In the genomic region with DNA sequence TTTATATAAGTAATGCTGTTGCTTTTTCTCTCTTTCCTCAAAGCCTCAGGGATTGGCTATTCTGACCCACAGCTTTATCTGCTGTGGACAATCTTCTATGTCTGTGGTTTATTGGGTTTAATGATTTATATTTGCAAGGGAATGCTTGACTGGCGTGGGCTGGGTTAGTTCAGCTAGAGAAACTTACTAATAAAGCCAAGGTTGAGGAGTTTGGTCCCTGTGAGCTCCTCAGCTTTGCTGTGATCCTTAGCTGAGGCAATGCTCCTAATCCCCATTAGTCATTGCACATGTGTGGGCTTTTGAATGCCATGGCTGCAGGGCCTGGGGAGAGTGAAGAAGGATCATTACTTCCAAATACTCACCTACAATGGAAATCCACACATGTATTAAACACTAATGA, we compare ENCODE assay signal across 17 cellular contexts.
DNase-seq lines count a peak whose midpoint lies in the region; TF ChIP-seq lines count a peak whose summit lies in the region.
"Had no signal": no experiment of that assay in that cellular context is flagged by ENCODE, and none has a peak within 500 bp of the region (broad histone marks: within the 10 kb centered on the region; RNA-seq: fewer than 3 reads in every experiment).

No MANE protein-coding gene starts in this region.

- DNase-seq in HK-2 (ENCODE audit: unreplicated experiment) (peak; percentile 27), glomerular visceral epithelial cell (ENCODE audit: extremely low spot score) (peak; percentile 18), skeletal muscle cell (ENCODE audit: low read depth) (peak; percentile 9), neural progenitor cell (ENCODE audit: low spot score) (no peak), cardiac septum (ENCODE audit: low spot score) (no peak), NCI-H187 (lab: John Stamatoyannopoulos, UW) (no peak)
- DNase-seq: AML-193; COR-L47; EL; GM23248; NCI-H1092; NCI-H2107; NCI-H526 treated with DMSO at 0.1 percent for 48 hours; NK-92 treated with Interleukin-12 subunit alpha and Interleukin-12 subunit beta, amount 100 ng/mL, for 24 hours had no signal

- H3K36me3 ChIP-seq in neural progenitor cell: no peaks in the 10 kb centered on the region

- TF ChIP-seq CTCF in VCaP (conservative IDR thresholded peaks at IDR 0.05): no peak
- no peak for TF ChIP-seq CTCF in neural progenitor cell (IDR thresholded peaks at IDR 0.05)

- H3K4me1 Mint-ChIP-seq in neural progenitor cell: peaks cover 5% of the 10 kb centered on the region

- H3K4me2 ChIP-seq in neural progenitor cell: no peak overlapping the region
- H3K4me2 ChIP-seq: KMS-11 had no signal

- H3K4me1 ChIP-seq in neural progenitor cell: peaks cover 8% of the 10 kb centered on the region

- no peak overlapping the region for H3K9ac ChIP-seq in neural progenitor cell
- H3K9ac ChIP-seq: GM23248, KMS-11 had no signal

- H3K27me3 ChIP-seq in neural progenitor cell: no peaks in the 10 kb centered on the region

- H2AFZ ChIP-seq in neural progenitor cell (replicated peaks): no peak overlapping the region
- H2AFZ ChIP-seq: GM23248 had no signal

- peaks cover 7% of the 10 kb centered on the region for H3K9me3 Mint-ChIP-seq in neural progenitor cell

- H3K4me3 ChIP-seq in skeletal muscle cell (ENCODE audit: low read depth, low read length) (no peak overlapping the region), neural progenitor cell (no peak overlapping the region)
- H3K4me3 ChIP-seq: GM23248 had no signal

- H3K36me3 Mint-ChIP-seq in neural progenitor cell: no peaks in the 10 kb centered on the region
- H3K36me3 Mint-ChIP-seq: CD14-positive monocyte had no signal

- no peaks in the 10 kb centered on the region for H3K9me3 ChIP-seq in neural progenitor cell (ENCODE audit: low read depth)

- no peak overlapping the region for H3K27ac Mint-ChIP-seq in neural progenitor cell
- H3K27ac Mint-ChIP-seq: CD14-positive monocyte had no signal

- H3K4me3 Mint-ChIP-seq in neural progenitor cell: no peak overlapping the region
- H3K4me3 Mint-ChIP-seq: CD14-positive monocyte had no signal

- peaks cover 2% of the 10 kb centered on the region for H3K27me3 Mint-ChIP-seq in neural progenitor cell (ENCODE audit: insufficient read depth, low read depth)

- intact Hi-C loops in cardiac septum (cut with DNase I): no loop called here

- no peaks in the 10 kb centered on the region for H4K20me1 ChIP-seq in neural progenitor cell (ENCODE audit: low read depth)

- 0 out of 2 replicates have a peak overlapping the region, but pooled peaks have one; percentile 2 for H3K27ac ChIP-seq in VCaP
- no peak overlapping the region for H3K27ac ChIP-seq in neural progenitor cell
- H3K27ac ChIP-seq: GM23248, KMS-11 had no signal

- no peaks in the 10 kb centered on the region for H3K79me2 ChIP-seq in neural progenitor cell (ENCODE audit: low read depth)

- no peaks in the 10 kb centered on the region for H3F3A ChIP-seq in neural progenitor cell (ENCODE audit: low read depth)

Comparison
In these comparisons a context has a peak if more than half of its experiments do, and no peak if none do; other contexts are left out.
1. DNase-seq: peak in HK-2 (single experiment), glomerular visceral epithelial cell (single experiment) and skeletal muscle cell (single experiment); none in neural progenitor cell (single experiment), cardiac septum (single experiment) and NCI-H187 (0 of 2).